Comparison of ENCODE assay signal across 9 cellular contexts in genomic region chr17:38885728-38886642, GRCh38. TPM values are rescaled to one million over a fixed set of nuclear protein-coding genes. Genes with fewer than 3 reads are reported as not detected.
A peak's percentile ranks its signal among the peaks of the same experiment; 100 is the strongest.
DNase-seq lines count a peak whose midpoint lies in the region; ATAC-seq lines count a peak whose summit lies in the region.
"Had no signal": no experiment of that assay in that cellular context is flagged by ENCODE, and none has a peak within 500 bp of the region (broad histone marks: within the 10 kb centered on the region; RNA-seq: fewer than 3 reads in every experiment).

No MANE protein-coding gene starts in this region.

- H3K9me3 Mint-ChIP-seq in activated CD4-positive, alpha-beta memory T cell treated with anti-CD3 and anti-CD28 coated beads, Interleukin-2, amount 10 ng/mL, durations not matched to agents 7 days and 5 days: no peaks in the 10 kb centered on the region

- H3K4me3 ChIP-seq in right cardiac atrium (ENCODE audit: low read length) (no peak overlapping the region), skeletal muscle satellite cell (ENCODE audit: low read length) (no peak overlapping the region)

- peaks cover 89% of the 10 kb centered on the region for H3K36me3 ChIP-seq in skeletal muscle satellite cell (ENCODE audit: insufficient read depth, low read length)

- H3K4me1 ChIP-seq in right cardiac atrium (ENCODE audit: control insufficient read depth, insufficient read depth, low read length): peaks cover 34% of the 10 kb centered on the region
- peaks cover 58% of the 10 kb centered on the region for H3K4me1 ChIP-seq in skeletal muscle satellite cell (ENCODE audit: control insufficient read depth, insufficient read depth, low read length)

- peaks cover 71% of the 10 kb centered on the region for H3K36me3 Mint-ChIP-seq in activated CD4-positive, alpha-beta memory T cell treated with anti-CD3 and anti-CD28 coated beads, Interleukin-2, amount 10 ng/mL, durations not matched to agents 7 days and 5 days (ENCODE audit: low read depth)

- H3K9ac ChIP-seq in skeletal muscle satellite cell (ENCODE audit: low read depth, low read length): no peak overlapping the region

- peak in 2 of 3 experiments; percentile 12 to 74 for DNase-seq in NCI-H1417 (lab: John Stamatoyannopoulos, UW)
- DNase-seq in NCI-H1417 treated with DMSO at 0.1 percent for 48 hours (lab: John Stamatoyannopoulos, UW): no peak
- no peak for DNase-seq in activated CD4-positive, alpha-beta memory T cell treated with anti-CD3 and anti-CD28 coated beads, Interleukin-2, amount 10 ng/mL, durations not matched to agents 7 days and 5 days
- peak in 2 of 3 donors; percentile 20 to 33 for DNase-seq in right cardiac atrium
- DNase-seq: NCI-H187 treated with DMSO at 0.1 percent for 48 hours had no signal

- 43% methylated on average over 11 of the region's 11 CpGs for WGBS in right cardiac atrium

- POLR2A ChIA-PET in activated CD4-positive, alpha-beta memory T cell treated with anti-CD3 and anti-CD28 coated beads, Interleukin-2, amount 10 ng/mL, durations not matched to agents 7 days and 5 days (lab: Charles Lee): interaction anchor here (1.0 to 2.2 kb wide), 5 partner anchors 8 to 22 kb away, joined by 3 to 12 read pairs (median 4); partner anchors contain the start of gene LASP1

- H3K27me3 ChIP-seq in right cardiac atrium (ENCODE audit: control insufficient read depth, insufficient read depth): no peaks in the 10 kb centered on the region
- no peaks in the 10 kb centered on the region for H3K27me3 ChIP-seq in skeletal muscle satellite cell (ENCODE audit: control insufficient read depth, insufficient read depth, low read length)

- peaks cover 79% of the 10 kb centered on the region for H3K4me1 Mint-ChIP-seq in activated CD4-positive, alpha-beta memory T cell treated with anti-CD3 and anti-CD28 coated beads, Interleukin-2, amount 10 ng/mL, durations not matched to agents 7 days and 5 days

- peak overlapping the region; percentile 6 for H3K27ac Mint-ChIP-seq in activated CD4-positive, alpha-beta memory T cell treated with anti-CD3 and anti-CD28 coated beads, Interleukin-2, amount 10 ng/mL, durations not matched to agents 7 days and 5 days

- H3K9me3 ChIP-seq in right cardiac atrium (ENCODE audit: control insufficient read depth, low read length) (no peaks in the 10 kb centered on the region), skeletal muscle satellite cell (replicated peaks; ENCODE audit: low read length) (no peaks in the 10 kb centered on the region)

- no peak overlapping the region for H3K27ac ChIP-seq in right cardiac atrium (ENCODE audit: low read length)

- H3K4me3 Mint-ChIP-seq in activated CD4-positive, alpha-beta memory T cell treated with anti-CD3 and anti-CD28 coated beads, Interleukin-2, amount 10 ng/mL, durations not matched to agents 7 days and 5 days: no peak overlapping the region

- CTCF ChIA-PET in activated CD4-positive, alpha-beta memory T cell treated with anti-CD3 and anti-CD28 coated beads, Interleukin-2, amount 10 ng/mL, durations not matched to agents 7 days and 5 days (lab: Charles Lee): interaction anchor here (0.8 to 2.1 kb wide), 3 partner anchors 12 to 37 kb away, joined by 3 to 8 read pairs (median 3); no protein-coding TSS in a partner anchor

- ATAC-seq in right cardiac atrium (no peak), GM19463 (IDR thresholded peaks at IDR 0.05; ENCODE audit: unreplicated experiment) (no peak), HG02759 (IDR thresholded peaks at IDR 0.05; ENCODE audit: unreplicated experiment) (no peak), GM18867 (IDR thresholded peaks at IDR 0.05; ENCODE audit: unreplicated experiment) (no peak)

- intact Hi-C loops in right cardiac atrium (cut with DNase I): no loop called here

- peak overlapping the region; percentile 63 for H3K4me2 ChIP-seq in skeletal muscle satellite cell (ENCODE audit: low read length)

- no peaks in the 10 kb centered on the region for H3K27me3 Mint-ChIP-seq in activated CD4-positive, alpha-beta memory T cell treated with anti-CD3 and anti-CD28 coated beads, Interleukin-2, amount 10 ng/mL, durations not matched to agents 7 days and 5 days

RNA-seq across cellular contexts. Expression of gene LASP1, which starts 16.1 kb away (rescaled TPM):
- total RNA-seq in activated CD4-positive, alpha-beta memory T cell treated with anti-CD3 and anti-CD28 coated beads, Interleukin-2, amount 10 ng/mL, durations not matched to agents 7 days and 5 days: 100 to 1,000 TPM; 193 to 196 TPM
- 10 to 100 TPM; 29.2 to 39.6 (median 35.8) TPM for total RNA-seq in right cardiac atrium
- 23.8 TPM for polyA plus RNA-seq in right cardiac atrium
- total RNA-seq in skeletal muscle satellite cell (2012; rRNA removed): 172 and 203 TPM in 2 replicates

RNA-seq across cellular contexts. Expression of gene RPL23, which starts 32.5 kb away (rescaled TPM):
- total RNA-seq in activated CD4-positive, alpha-beta memory T cell treated with anti-CD3 and anti-CD28 coated beads, Interleukin-2, amount 10 ng/mL, durations not matched to agents 7 days and 5 days: 100 to 1,000 TPM; 933 to 960 TPM
- 100 to 1,000 TPM; 830 to 995 (median 880) TPM for total RNA-seq in right cardiac atrium
- 1,847 TPM for polyA plus RNA-seq in right cardiac atrium
- 1,089 and 1,655 TPM in 2 replicates for total RNA-seq in skeletal muscle satellite cell (2012; rRNA removed)

Comparison
In these comparisons a context has a peak if more than half of its experiments do, and no peak if none do; other contexts are left out.
1. DNase-seq: peak in NCI-H1417 (2 of 3) and right cardiac atrium (2 of 3); none in NCI-H1417 treated with DMSO at 0.1 percent for 48 hours (single experiment) and activated CD4-positive, alpha-beta memory T cell treated with anti-CD3 and anti-CD28 coated beads, Interleukin-2, amount 10 ng/mL, durations not matched to agents 7 days and 5 days (single experiment).
2. RNA of gene LASP1, which starts 16.1 kb away (total RNA-seq): 193 to 196 TPM in activated CD4-positive, alpha-beta memory T cell treated with anti-CD3 and anti-CD28 coated beads, Interleukin-2, amount 10 ng/mL, durations not matched to agents 7 days and 5 days; 29.2 to 39.6 TPM in right cardiac atrium; every median in the first group is over 4 times any median in the second.